In the genomic region with DNA sequence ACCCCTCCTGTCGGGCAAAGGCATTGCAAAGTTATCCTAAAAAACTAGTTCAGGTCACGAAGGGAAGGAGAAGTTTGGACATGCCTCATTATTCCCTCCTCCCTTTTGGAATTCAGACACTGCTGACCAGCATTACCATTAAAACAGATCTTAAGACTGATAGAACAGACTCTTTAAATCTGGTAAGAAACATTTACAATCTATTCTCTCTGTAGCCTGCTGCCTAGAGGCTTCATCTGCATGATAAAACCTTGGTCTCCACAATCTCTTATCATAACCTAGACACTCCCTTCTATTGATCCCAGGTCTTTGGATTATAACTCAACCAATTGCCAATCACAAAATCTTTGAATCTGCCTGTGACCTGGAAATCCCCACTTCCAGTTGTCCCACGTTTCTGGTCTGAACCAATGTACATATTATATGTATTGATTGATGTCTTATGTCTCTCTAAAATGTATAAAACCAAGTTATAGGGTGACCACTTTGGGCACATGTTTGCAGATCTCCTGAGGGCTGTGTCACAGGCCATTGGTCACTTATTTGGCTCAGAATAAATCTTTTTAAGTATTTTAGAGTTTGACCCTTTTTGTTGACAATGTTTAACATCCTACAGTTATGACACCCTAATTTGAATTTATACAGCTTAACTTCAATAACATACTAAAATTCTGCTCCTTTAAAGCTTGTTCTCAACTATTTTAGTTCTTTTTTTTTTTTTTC, we compare ENCODE assay signal across 20 cellular contexts. TPM values are rescaled to one million over a fixed set of nuclear protein-coding genes. Genes with fewer than 3 reads are reported as not detected.
A peak's percentile ranks its signal among the peaks of the same experiment; 100 is the strongest.
DNase-seq lines count a peak whose midpoint lies in the region; ATAC-seq, FAIRE-seq and TF ChIP-seq lines count a peak whose summit lies in the region.
"Had no signal": no experiment of that assay in that cellular context is flagged by ENCODE, and none has a peak within 500 bp of the region (broad histone marks: within the 10 kb centered on the region; RNA-seq: fewer than 3 reads in every experiment).

No MANE protein-coding gene starts in this region.

- DNase-seq in GM23338 (ENCODE audit: low spot score) (no peak), HAP-1 (ENCODE audit: low spot score in 2 of 2) (peak; percentile 34 to 94), endodermal cell (no peak), small intestine (peak; percentile 6), nephron progenitor cell (no peak), iPS-NIHi7 (ENCODE audit: extremely low spot score) (no peak), amniotic stem cell (lab: John Stamatoyannopoulos, UW) (no peak)
- DNase-seq: C1 segment of cervical spinal cord; Caco-2; CD8-positive, alpha-beta T cell; DMS153; DND-41; GOT3 had no signal

- H3K9me3 ChIP-seq in HAP-1 (no peaks in the 10 kb centered on the region), endodermal cell (ENCODE audit: control insufficient read depth, low read length) (no peaks in the 10 kb centered on the region), small intestine (ENCODE audit: control insufficient read depth, low read depth) (no peaks in the 10 kb centered on the region)
- H3K9me3 ChIP-seq: Caco-2 had no signal

- H3K27me3 ChIP-seq in GM23338 (ENCODE audit: insufficient read depth) (no peaks in the 10 kb centered on the region), HAP-1 (ENCODE audit: low read depth) (no peaks in the 10 kb centered on the region), endodermal cell (ENCODE audit: control insufficient read depth, insufficient read depth, low read length, poor library complexity, severe bottlenecking) (no peaks in the 10 kb centered on the region), small intestine (ENCODE audit: control insufficient read depth in 2 of 2, insufficient read depth in 2 of 2, low read length in 2 of 2) (no peaks in the 10 kb centered on the region)

- 67 to 95% methylated on average over 1 to 2 of the region's 3 CpGs for WGBS in endodermal cell (ENCODE audit: insufficient coverage in 1 of 2, insufficient read length in 1 of 2), 2 experiments
- WGBS in small intestine, 3 donors: 65 to 75% (median 65%) methylated on average over 3 of the region's 3 CpGs

- no peak for ATAC-seq in GM23338
- ATAC-seq: CD8-positive, alpha-beta T cell; HCT116 had no signal

- H3K9me2 ChIP-seq in GM23338 (ENCODE audit: insufficient read depth): 0 out of 2 replicates have a peak, but pooled peaks cover 4% of the 10 kb centered on the region

- no peaks in the 10 kb centered on the region for H3K79me2 ChIP-seq in GM23338 (replicated peaks; ENCODE audit: insufficient read depth)

- peaks cover 7% of the 10 kb centered on the region for H3K27me3 Mint-ChIP-seq in GM23338 (ENCODE audit: insufficient read depth, low read depth, poor library complexity)
- H3K27me3 Mint-ChIP-seq in endodermal cell (ENCODE audit: insufficient read depth): no peaks in the 10 kb centered on the region
- H3K27me3 Mint-ChIP-seq in nephron progenitor cell (ENCODE audit: low read depth, poor library complexity): no peaks in the 10 kb centered on the region

- H3K36me3 Mint-ChIP-seq in GM23338 (ENCODE audit: low read depth) (peaks cover 16% of the 10 kb centered on the region), endodermal cell (ENCODE audit: low read depth) (peaks cover 27% of the 10 kb centered on the region), nephron progenitor cell (ENCODE audit: low read depth) (peaks cover 33% of the 10 kb centered on the region)

- no peaks in the 10 kb centered on the region for H4K20me1 ChIP-seq in GM23338 (replicated peaks; ENCODE audit: insufficient read depth)

- H3K9ac ChIP-seq in endodermal cell (ENCODE audit: extremely low read depth, low read length, poor library complexity, severe bottlenecking): no peak overlapping the region

- no peak for TF ChIP-seq CTCF in GM23338 (conservative IDR thresholded peaks at IDR 0.05; ENCODE audit: low read depth in 2 of 2)
- no peak for TF ChIP-seq CTCF in endodermal cell (conservative IDR thresholded peaks at IDR 0.05)
- TF ChIP-seq CTCF in nephron progenitor cell (IDR thresholded peaks at IDR 0.05): no peak

- H3K4me1 ChIP-seq in GM23338 (ENCODE audit: insufficient read depth) (no peaks in the 10 kb centered on the region), HAP-1 (peaks cover 14% of the 10 kb centered on the region), endodermal cell (ENCODE audit: control insufficient read depth, insufficient read depth, low read length) (no peaks in the 10 kb centered on the region), small intestine (ENCODE audit: control insufficient read depth in 2 of 2, insufficient read depth in 1 of 2, low read depth in 1 of 2, low read length in 1 of 2) (no peaks in the 10 kb centered on the region)
- H3K4me1 ChIP-seq: Caco-2 had no signal

- in situ Hi-C loops in HAP-1 (cut with MboI; ENCODE audit: low sequenced_read_pairs): no loop called here

- no peaks in the 10 kb centered on the region; the same call in 1 of the 2 replicates for H3F3A ChIP-seq in GM23338 (replicated peaks; ENCODE audit: low read depth)

- H3K36me3 ChIP-seq in GM23338 (ENCODE audit: insufficient read depth): no peaks in the 10 kb centered on the region
- H3K36me3 ChIP-seq in HAP-1 (replicated peaks): no peaks in the 10 kb centered on the region
- peaks cover 7% of the 10 kb centered on the region for H3K36me3 ChIP-seq in endodermal cell (ENCODE audit: control insufficient read depth, insufficient read depth, low read length)
- H3K36me3 ChIP-seq in small intestine (ENCODE audit: control insufficient read depth in 2 of 2, insufficient read depth in 2 of 2, low read length in 2 of 2): peaks cover 0 to 3% of the 10 kb centered on the region in 2 donors

- H2AFZ ChIP-seq in GM23338: no peak overlapping the region

- H3K27ac ChIP-seq in GM23338 (ENCODE audit: low read depth): no peak overlapping the region
- no peak overlapping the region for H3K27ac ChIP-seq in endodermal cell (ENCODE audit: low read depth, low read length)
- no peak overlapping the region for H3K27ac ChIP-seq in small intestine (ENCODE audit: low read depth in 1 of 2, low read length in 1 of 2)

- H3K4me2 ChIP-seq in GM23338: 0 out of 2 replicates have a peak overlapping the region, but pooled peaks have one; percentile 14

- H3K4me1 Mint-ChIP-seq in GM23338: peaks cover 6% of the 10 kb centered on the region
- H3K4me1 Mint-ChIP-seq in endodermal cell: no peaks in the 10 kb centered on the region
- no peaks in the 10 kb centered on the region for H3K4me1 Mint-ChIP-seq in nephron progenitor cell

- no peak for FAIRE-seq in small intestine (lab: Jason Lieb, UNC)
- FAIRE-seq: G401.6, GM12892, H54 had no signal

- H3K27ac Mint-ChIP-seq in GM23338 (no peak overlapping the region; the same call in 1 of the 2 replicates), endodermal cell (peak overlapping the region; percentile 66), nephron progenitor cell (no peak overlapping the region)
- H3K27ac Mint-ChIP-seq: CD8-positive, alpha-beta T cell had no signal

- H3K9me3 Mint-ChIP-seq in GM23338: peaks cover 5% of the 10 kb centered on the region; the same call in 2 of the 3 replicates
- H3K9me3 Mint-ChIP-seq in endodermal cell: peaks cover 2% of the 10 kb centered on the region
- H3K9me3 Mint-ChIP-seq in nephron progenitor cell: no peaks in the 10 kb centered on the region
- H3K9me3 Mint-ChIP-seq: CD8-positive, alpha-beta T cell had no signal

- H3K4me3 Mint-ChIP-seq in GM23338 (no peak overlapping the region), endodermal cell (no peak overlapping the region), nephron progenitor cell (no peak overlapping the region)
- H3K4me3 Mint-ChIP-seq: CD8-positive, alpha-beta T cell had no signal

- H3K4me3 ChIP-seq in GM23338 (no peak overlapping the region), HAP-1 (no peak overlapping the region), endodermal cell (ENCODE audit: low read length) (no peak overlapping the region), small intestine (ENCODE audit: low read depth in 1 of 2, low read length in 2 of 2) (no peak overlapping the region)

TF ChIP-seq in GM23338, 12 proteins besides CTCF, POLR2A, EP300 and RAD21 (continues in another document):
- no peak for TF ChIP-seq POLR2AphosphoS5 (IDR thresholded peaks at IDR 0.05; ENCODE audit: low read depth)

RNA-seq across cellular contexts. Expression of gene CNNM2, which starts 23.4 kb away (rescaled TPM):
- 23.8 and 31.3 TPM in 2 replicates for total RNA-seq in GM23338 (2014; rRNA removed; shearing (Covaris generic))
- polyA plus RNA-seq in GM23338 (2016; fragmentation: Nextera tagmentation; extraction: Ambion mirVana) (4.5 and 5.2 TPM in 2 replicates), small intestine (1 to 10 TPM in 2 of 3 donors, under 1 TPM in 1; 0.45 to 3.3 (median 1.1) TPM)
- 10 to 100 TPM; 14.7 to 17.9 TPM for total RNA-seq in endodermal cell
- 9.2 TPM for polyA plus RNA-seq in endodermal cell (2013, experiment 1 of 2)
- 7.6 TPM for polyA plus RNA-seq in endodermal cell (2013, experiment 2 of 2)

RNA-seq across cellular contexts. Expression of gene AS3MT, which starts 25.4 kb away (rescaled TPM):
- 8.8 and 10.5 TPM in 2 replicates for total RNA-seq in GM23338 (2014; rRNA removed; shearing (Covaris generic))
- polyA plus RNA-seq in GM23338 (2016; fragmentation: Nextera tagmentation; extraction: Ambion mirVana) (6.3 and 7.2 TPM in 2 replicates), small intestine (1 to 10 TPM; 1.6 to 4.2 (median 3.1) TPM)
- 10 to 100 TPM; 10.2 to 20.9 TPM for total RNA-seq in endodermal cell
- polyA plus RNA-seq in endodermal cell (2013, experiment 1 of 2): 19.9 TPM
- 19.3 TPM for polyA plus RNA-seq in endodermal cell (2013, experiment 2 of 2)

RNA-seq across cellular contexts. Expression of gene BORCS7, which starts 40.6 kb away (rescaled TPM):
- 5.6 and 6.0 TPM in 2 replicates for total RNA-seq in GM23338 (2014; rRNA removed; shearing (Covaris generic))
- 7.8 and 9.0 TPM in 2 replicates for polyA plus RNA-seq in GM23338 (2016; fragmentation: Nextera tagmentation; extraction: Ambion mirVana)
- 1 to 10 TPM; 5.0 to 5.7 TPM for total RNA-seq in endodermal cell
- 16.1 TPM for polyA plus RNA-seq in endodermal cell (2013, experiment 1 of 2)
- 15.2 TPM for polyA plus RNA-seq in endodermal cell (2013, experiment 2 of 2)
- 10 to 100 TPM; 38.9 to 49.4 (median 39.9) TPM for polyA plus RNA-seq in small intestine

RNA-seq across cellular contexts. Expression of gene CYP17A1, which starts 57.4 kb away (rescaled TPM):
- not detected in 2 replicates for total RNA-seq in GM23338 (2014; rRNA removed; shearing (Covaris generic))
- polyA plus RNA-seq in GM23338 (2016; fragmentation: Nextera tagmentation; extraction: Ambion mirVana) (not detected in 2 replicates), small intestine (10 to 100 TPM in 1 of 3 donors, 1 to 10 TPM in 1, under 1 TPM in 1; 0.10 to 13.4 (median 3.0) TPM)
- not detected for total RNA-seq in endodermal cell
- not detected for polyA plus RNA-seq in endodermal cell (2013, experiment 1 of 2)
- not detected for polyA plus RNA-seq in endodermal cell (2013, experiment 2 of 2)
- total RNA-seq: A172; A673; Caco-2; CD8-positive, alpha-beta T cell had no signal
- polyA plus RNA-seq: BJ had no signal

Comparison
In these comparisons a context has a peak if more than half of its experiments do, and no peak if none do; other contexts are left out.
1. DNase-seq: peak in HAP-1 (2 of 2) and small intestine (single experiment); none in GM23338 (single experiment), endodermal cell (single experiment), nephron progenitor cell (single experiment), iPS-NIHi7 (single experiment) and amniotic stem cell (single experiment).